ENCODE assay signal across 13 cellular contexts in genomic region chr9:77092536-77092935, GRCh38.
DNase-seq lines count a peak whose midpoint lies in the region; ATAC-seq, FAIRE-seq and TF ChIP-seq lines count a peak whose summit lies in the region.
"Had no signal": no experiment of that assay in that cellular context is flagged by ENCODE, and none has a peak within 500 bp of the region (broad histone marks: within the 10 kb centered on the region; RNA-seq: fewer than 3 reads in every experiment).

No MANE protein-coding gene starts in this region.

- H3K27me3 ChIP-seq in H9 (ENCODE audit: insufficient read depth, low read length) = no peaks in the 10 kb centered on the region
- no peaks in the 10 kb centered on the region for H3K27me3 ChIP-seq in astrocyte (ENCODE audit: insufficient read depth, low read length)
- H3K27me3 ChIP-seq in trophoblast cell (ENCODE audit: insufficient read depth, low read length) = no peaks in the 10 kb centered on the region
- H3K27me3 ChIP-seq: upper lobe of left lung had no signal

- H3K27ac ChIP-seq in H9 (ENCODE audit: insufficient read length, low read depth, low read length) (no peak overlapping the region), astrocyte (ENCODE audit: low read depth, low read length) (no peak overlapping the region), trophoblast cell (ENCODE audit: low read depth, low read length) (no peak overlapping the region)
- H3K27ac ChIP-seq: upper lobe of left lung had no signal

- H3K4ac ChIP-seq in H9 (ENCODE audit: low read depth, low read length) = no peak overlapping the region
- no peak overlapping the region for H3K4ac ChIP-seq in trophoblast cell (ENCODE audit: low read depth, low read length)

- no peak overlapping the region for H4K5ac ChIP-seq in H9 (ENCODE audit: insufficient read length, low read depth, low read length)

- WGBS in H9 (ENCODE audit: extremely low coverage, insufficient read length, low lambda C conversion rate) = no CpG with 5 or more reads among the region's 3 CpGs
- no CpG with 5 or more reads among the region's 3 CpGs for WGBS in trophoblast cell (ENCODE audit: extremely low coverage, insufficient coverage, insufficient read length)

- H4K8ac ChIP-seq in H9 (replicated peaks; ENCODE audit: insufficient read length, low read depth, low read length) (no peak overlapping the region), trophoblast cell (ENCODE audit: low read depth, low read length) (no peak overlapping the region)

- H3K4me1 Mint-ChIP-seq in H9 (peaks cover 22 to 28% of the 10 kb centered on the region in 2 experiments), astrocyte (ENCODE audit: low read depth, unreplicated experiment) (peaks cover 2% of the 10 kb centered on the region)

- H3K9me3 ChIP-seq in H9 (ENCODE audit: control insufficient read depth, low read depth, low read length) (no peaks in the 10 kb centered on the region), astrocyte (ENCODE audit: insufficient read depth, low read depth, low read length) (no peaks in the 10 kb centered on the region), trophoblast cell (ENCODE audit: insufficient read depth, low read depth, low read length) (no peaks in the 10 kb centered on the region)
- H3K9me3 ChIP-seq: BE2C, upper lobe of left lung had no signal

- no peaks in the 10 kb centered on the region; the same call in 1 of the 2 replicates for H3K27me3 Mint-ChIP-seq in H9 (ENCODE audit: low read depth)
- no peaks in the 10 kb centered on the region for H3K27me3 Mint-ChIP-seq in astrocyte (ENCODE audit: low read depth, unreplicated experiment)

- H3K9me3 Mint-ChIP-seq in H9 = peaks cover 12 to 14% of the 10 kb centered on the region in 2 experiments
- peaks cover 4% of the 10 kb centered on the region for H3K9me3 Mint-ChIP-seq in astrocyte (ENCODE audit: unreplicated experiment)

- H3K27ac Mint-ChIP-seq in H9 = peak overlapping the region; percentile 86 to 97 (median 91); a peak in 6 of 7 replicates
- peak overlapping the region; percentile 56 for H3K27ac Mint-ChIP-seq in astrocyte (ENCODE audit: unreplicated experiment)

- no peak overlapping the region for H2AFZ ChIP-seq in H9 (ENCODE audit: low read length)
- H2AFZ ChIP-seq in astrocyte (ENCODE audit: low read depth, low read length) = no peak overlapping the region
- H2AFZ ChIP-seq in trophoblast cell (ENCODE audit: insufficient read depth, low read length, poor library complexity) = no peak overlapping the region

- CTCF ChIA-PET in AG04449 (lab: Yijun Ruan, JAX) = no interaction called here

- no peaks in the 10 kb centered on the region for H3K36me3 ChIP-seq in astrocyte (ENCODE audit: insufficient read depth, low read length)
- H3K36me3 ChIP-seq in trophoblast cell (ENCODE audit: control insufficient read depth in 1 of 2, insufficient read depth in 2 of 2, low read length in 2 of 2) = no peaks in the 10 kb centered on the region
- H3K36me3 ChIP-seq: BE2C, upper lobe of left lung had no signal

- H2BK120ac ChIP-seq in H9 (ENCODE audit: low read depth, low read length, poor library complexity, severe bottlenecking) (no peak overlapping the region), trophoblast cell (ENCODE audit: insufficient read depth, low read length, poor library complexity) (no peak overlapping the region)

- H3K4me3 ChIP-seq in AG04449 (ENCODE audit: low read depth, low read length) (no peak overlapping the region), astrocyte (ENCODE audit: insufficient read depth, low read depth, low read length) (no peak overlapping the region), trophoblast cell (ENCODE audit: low read depth, low read length) (no peak overlapping the region)
- H3K4me3 ChIP-seq: upper lobe of left lung had no signal

- H3K14ac ChIP-seq in H9 (ENCODE audit: insufficient read depth, low read length) (no peak overlapping the region), trophoblast cell (ENCODE audit: low read length) (no peak overlapping the region)

- peaks cover 5% of the 10 kb centered on the region; the same call in 1 of the 2 replicates for H3K4me1 ChIP-seq in H9 (ENCODE audit: insufficient read depth, low read length)
- no peaks in the 10 kb centered on the region for H3K4me1 ChIP-seq in astrocyte (ENCODE audit: insufficient read depth, low read length)
- no peaks in the 10 kb centered on the region for H3K4me1 ChIP-seq in trophoblast cell (ENCODE audit: control insufficient read depth in 1 of 2, insufficient read depth in 2 of 2, low read length in 2 of 2)
- H3K4me1 ChIP-seq: BE2C, upper lobe of left lung had no signal

- peak; percentile 4 for DNase-seq in AG04449 (ENCODE audit: low read depth, low spot score)
- DNase-seq in H9 = no peak
- peak; percentile 1 for DNase-seq in astrocyte (ENCODE audit: low read depth)
- DNase-seq in iris pigment epithelial cell (ENCODE audit: low read depth) = peak; percentile 7
- no peak for DNase-seq in DMS 273 treated with DMSO at 0.1 percent for 48 hours (lab: John Stamatoyannopoulos, UW)
- no peak for DNase-seq in trophoblast cell
- DNase-seq in Right ventricle myocardium inferior (ENCODE audit: missing footprints) = no peak
- DNase-seq: BE2C, DMS79 treated with DMSO at 0.1 percent for 48 hours, upper lobe of left lung had no signal

- H3K4me2 ChIP-seq in H9 (ENCODE audit: insufficient read depth, insufficient read length, low read length) (no peak overlapping the region), astrocyte (ENCODE audit: low read length) (no peak overlapping the region), trophoblast cell (ENCODE audit: low read length) (no peak overlapping the region)

- H3K23me2 ChIP-seq in H9 (ENCODE audit: insufficient read length, low read depth, low read length, poor library complexity, severe bottlenecking) = no peaks in the 10 kb centered on the region

- no peaks in the 10 kb centered on the region for H3K79me1 ChIP-seq in H9 (ENCODE audit: insufficient read depth, low read depth, low read length, poor library complexity, severe bottlenecking)
- H3K79me1 ChIP-seq in trophoblast cell (ENCODE audit: low read length) = no peaks in the 10 kb centered on the region

- peak; percentile 9 for FAIRE-seq in astrocyte (lab: Jason Lieb, UNC)
- FAIRE-seq: frontal cortex, GM19239 had no signal

- H2BK5ac ChIP-seq in H9 (ENCODE audit: insufficient read length, low read length) (no peak overlapping the region), trophoblast cell (ENCODE audit: low read depth, low read length, poor library complexity) (no peak overlapping the region)

- H2BK12ac ChIP-seq in H9 (ENCODE audit: insufficient read length, low read depth, low read length) (no peak overlapping the region), trophoblast cell (ENCODE audit: low read length) (no peak overlapping the region)

- H3K79me2 ChIP-seq in H9 (ENCODE audit: insufficient read depth, low read length) (no peaks in the 10 kb centered on the region), astrocyte (ENCODE audit: insufficient read depth, low read length) (no peaks in the 10 kb centered on the region), trophoblast cell (ENCODE audit: control insufficient read depth, insufficient read depth, low read length, poor library complexity) (no peaks in the 10 kb centered on the region)

- POLR2A ChIA-PET in AG04449 (lab: Yijun Ruan, JAX) = no interaction called here

- H2AK5ac ChIP-seq in H9 (ENCODE audit: insufficient read length, low read length) = no peak overlapping the region
- H2AK5ac ChIP-seq in trophoblast cell (ENCODE audit: low read length) = no peak overlapping the region

- ATAC-seq in Right ventricle myocardium inferior (no peak), GM18520 (IDR thresholded peaks at IDR 0.05; ENCODE audit: unreplicated experiment) (no peak)

- no peak overlapping the region for H3T11ph ChIP-seq in H9 (ENCODE audit: low read length)

- peaks cover 6 to 15% (median 6%) of the 10 kb centered on the region in 3 experiments; a peak in 5 of 7 replicates for H3K36me3 Mint-ChIP-seq in H9 (ENCODE audit: insufficient read depth in 1 of 3, low read depth in 3 of 3)
- H3K36me3 Mint-ChIP-seq in astrocyte (ENCODE audit: low read depth, unreplicated experiment) = no peaks in the 10 kb centered on the region

- no peak overlapping the region for H2BK20ac ChIP-seq in H9 (ENCODE audit: low read depth, low read length, poor library complexity, severe bottlenecking)

- no peak overlapping the region for H4K12ac ChIP-seq in trophoblast cell (ENCODE audit: low read depth, low read length)

- no peak for TF ChIP-seq CTCF in AG04449 (IDR thresholded peaks at IDR 0.05; ENCODE audit: insufficient read depth, low read length, missing control alignments)
- TF ChIP-seq CTCF in H9 (conservative IDR thresholded peaks at IDR 0.05) = no peak
- no peak for TF ChIP-seq CTCF in astrocyte (IDR thresholded peaks at IDR 0.05; ENCODE audit: insufficient read depth, low read depth, low read length)

- intact Hi-C loops in Right ventricle myocardium inferior (cut with DNase I) = no loop called here

- H3K9ac ChIP-seq in H9 (ENCODE audit: extremely low read depth, insufficient read length, low read length) (no peak overlapping the region), astrocyte (ENCODE audit: low read length) (no peak overlapping the region), trophoblast cell (ENCODE audit: low read length) (no peak overlapping the region)

- H3K4me3 Mint-ChIP-seq in H9 (peak overlapping the region in 1 of 2 experiments; percentile 66; a peak in 1 of 5 replicates), astrocyte (ENCODE audit: unreplicated experiment) (no peak overlapping the region)

- H4K20me1 ChIP-seq in H9 (ENCODE audit: control insufficient read depth, insufficient read depth, insufficient read length) (no peaks in the 10 kb centered on the region), astrocyte (ENCODE audit: insufficient read depth, low read length) (no peaks in the 10 kb centered on the region)

- no peak overlapping the region for H4K91ac ChIP-seq in H9 (ENCODE audit: insufficient read length, low read depth, low read length)
- no peak overlapping the region for H4K91ac ChIP-seq in trophoblast cell (ENCODE audit: low read depth, low read length)

- H3K18ac ChIP-seq in H9 (ENCODE audit: insufficient read length, low read depth, low read length) = no peak overlapping the region
- no peak overlapping the region for H3K18ac ChIP-seq in trophoblast cell (ENCODE audit: low read length)

- H3K23ac ChIP-seq in H9 (ENCODE audit: insufficient read length, low read depth, low read length) (no peak overlapping the region), trophoblast cell (ENCODE audit: low read length) (no peak overlapping the region)

- no peak overlapping the region for H3K56ac ChIP-seq in H9 (ENCODE audit: insufficient read length, low read depth, low read length)

- no peak overlapping the region for H2BK15ac ChIP-seq in H9 (ENCODE audit: low read depth, low read length)

Comparison
In these comparisons a context has a peak if more than half of its experiments do, and no peak if none do; other contexts are left out.
1. DNase-seq: peak in AG04449 (single experiment), astrocyte (single experiment) and iris pigment epithelial cell (single experiment); none in H9 (single experiment), DMS 273 treated with DMSO at 0.1 percent for 48 hours (single experiment), trophoblast cell (0 of 2) and Right ventricle myocardium inferior (single experiment).